1 cellular context compared by ENCODE assay signal in the genomic region with DNA sequence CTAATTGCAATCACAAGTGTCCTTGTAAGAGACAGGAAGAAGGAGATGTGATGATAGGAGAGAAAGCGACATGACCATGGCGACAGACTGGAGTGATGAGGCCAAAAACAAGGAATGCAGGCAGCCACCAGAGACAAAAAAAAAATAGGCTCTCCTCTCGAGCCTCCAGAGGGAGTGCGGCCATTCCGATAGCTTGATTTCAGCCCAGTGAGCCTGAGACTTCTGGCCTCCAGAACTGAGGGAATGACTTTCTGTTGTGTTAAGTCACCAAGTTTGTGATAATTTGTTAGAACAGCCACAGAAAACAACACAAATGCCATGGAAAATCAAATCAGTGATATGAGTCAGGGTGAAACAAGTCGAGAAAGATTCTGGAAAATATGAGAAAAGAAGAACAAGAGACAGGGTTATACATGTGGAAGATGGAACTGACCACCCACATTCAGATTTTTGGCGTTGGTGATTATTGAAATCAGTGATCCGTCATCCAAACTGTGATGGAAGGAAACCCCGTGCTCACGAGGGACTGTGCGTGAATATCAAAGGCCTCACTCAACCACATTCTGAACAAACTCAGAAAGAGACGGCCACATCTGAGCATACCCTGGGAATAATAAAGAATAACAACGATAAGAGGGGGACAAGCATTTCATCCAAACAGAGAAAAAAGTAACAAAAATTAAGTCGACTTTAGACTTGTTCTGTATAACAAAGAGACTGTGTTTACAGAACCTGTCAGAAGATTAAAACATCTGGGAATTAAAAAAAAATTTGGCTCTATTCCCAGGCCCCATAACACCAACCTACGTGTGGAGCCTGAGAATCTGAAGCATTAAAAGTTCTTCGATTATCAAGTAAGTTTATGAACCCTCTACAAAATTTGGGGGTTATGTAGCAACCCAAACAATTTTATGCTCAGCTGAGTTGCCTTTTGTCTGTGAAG.
TF ChIP-seq lines count a peak whose summit lies in the region.

No MANE protein-coding gene starts in this region.

TF ChIP-seq in IMR-90, 13 proteins besides CTCF, POLR2A, EP300 and RAD21 (continued from another document):
- TF ChIP-seq, protein P1, sequence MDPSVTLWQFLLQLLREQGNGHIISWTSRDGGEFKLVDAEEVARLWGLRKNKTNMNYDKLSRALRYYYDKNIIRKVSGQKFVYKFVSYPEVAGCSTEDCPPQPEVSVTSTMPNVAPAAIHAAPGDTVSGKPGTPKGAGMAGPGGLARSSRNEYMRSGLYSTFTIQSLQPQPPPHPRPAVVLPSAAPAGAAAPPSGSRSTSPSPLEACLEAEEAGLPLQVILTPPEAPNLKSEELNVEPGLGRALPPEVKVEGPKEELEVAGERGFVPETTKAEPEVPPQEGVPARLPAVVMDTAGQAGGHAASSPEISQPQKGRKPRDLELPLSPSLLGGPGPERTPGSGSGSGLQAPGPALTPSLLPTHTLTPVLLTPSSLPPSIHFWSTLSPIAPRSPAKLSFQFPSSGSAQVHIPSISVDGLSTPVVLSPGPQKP (IDR thresholded peaks at IDR 0.05; ENCODE audit: borderline replicate concordance, low read depth, low read length): no peak
TF ChIP-seq in IMR-90: peak in this region for 0.
